17 cellular contexts compared by ENCODE assay signal in the genomic region with DNA sequence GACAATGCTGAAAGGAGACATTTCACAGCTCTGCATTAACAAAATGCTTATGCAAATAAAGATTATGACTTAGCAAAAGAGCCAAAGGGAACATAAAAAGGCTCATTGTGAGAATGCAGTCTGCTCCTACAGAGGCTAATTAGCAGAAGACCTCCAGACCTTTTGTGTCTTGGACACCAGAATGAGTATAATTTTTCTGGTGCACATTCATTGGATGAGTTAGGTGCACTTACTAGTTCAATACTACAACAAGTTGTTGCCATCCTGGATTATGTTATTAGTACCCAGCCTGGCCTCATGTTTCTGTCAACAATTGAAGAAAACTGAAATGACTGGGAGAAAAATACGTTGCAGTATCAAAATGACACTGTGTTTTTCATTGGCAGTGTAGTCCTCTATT.
A peak's percentile ranks its signal among the peaks of the same experiment; 100 is the strongest.
DNase-seq lines count a peak whose midpoint lies in the region; ATAC-seq and TF ChIP-seq lines count a peak whose summit lies in the region.
"Had no signal": no experiment of that assay in that cellular context is flagged by ENCODE, and none has a peak within 500 bp of the region (broad histone marks: within the 10 kb centered on the region; RNA-seq: fewer than 3 reads in every experiment).

No MANE protein-coding gene starts in this region.

- H3K9me3 Mint-ChIP-seq in MCF 10A (ENCODE audit: unreplicated experiment) (no peaks in the 10 kb centered on the region), neural progenitor cell (peaks cover 2% of the 10 kb centered on the region)

- BruUV-seq in mammary epithelial cell (replicated peaks; lab: Mats Ljungman, UMichigan): no TSS peak
- BruUV-seq in MCF 10A (replicated peaks; lab: Mats Ljungman, UMichigan): no TSS peak

- no peaks in the 10 kb centered on the region for H3K9me3 ChIP-seq in mammary epithelial cell (replicated peaks; ENCODE audit: insufficient read depth, low read length)
- no peaks in the 10 kb centered on the region for H3K9me3 ChIP-seq in neural progenitor cell (ENCODE audit: low read depth)
- H3K9me3 ChIP-seq: BLaER1 had no signal

- H3F3A ChIP-seq in neural progenitor cell (ENCODE audit: low read depth): no peaks in the 10 kb centered on the region

- H3K4me3 ChIP-seq in mammary epithelial cell (replicated peaks in 1 of 3; ENCODE audit: insufficient read depth in 1 of 3, low read depth in 2 of 3, low read length in 3 of 3) (no peak overlapping the region), neural progenitor cell (no peak overlapping the region)
- H3K4me3 ChIP-seq: BLaER1 had no signal

- DNase-seq in mammary epithelial cell: no peak
- DNase-seq in MCF 10A (ENCODE audit: unreplicated experiment): no peak
- peak; percentile 88 for DNase-seq in NCI-H526 treated with DMSO at 0.1 percent for 48 hours (lab: John Stamatoyannopoulos, UW)
- peak; percentile 3 for DNase-seq in neural progenitor cell (ENCODE audit: low spot score)
- no peak for DNase-seq in activated CD4-positive, alpha-beta T cell treated with anti-CD3 and anti-CD28 coated beads for 4 hours
- DNase-seq: CD4-positive, CD25-positive, alpha-beta regulatory T cell; CD8-positive, alpha-beta T cell; DMS 273 treated with DMSO at 0.1 percent for 48 hours; DMS79; GF-D8; H7 had no signal

- H3K4me3 Mint-ChIP-seq in MCF 10A (ENCODE audit: unreplicated experiment) (no peak overlapping the region), neural progenitor cell (no peak overlapping the region)
- H3K4me3 Mint-ChIP-seq: B cell; CD4-positive, CD25-positive, alpha-beta regulatory T cell; CD8-positive, alpha-beta T cell had no signal

- H3K36me3 ChIP-seq in mammary epithelial cell (ENCODE audit: insufficient read depth, low read length) (no peaks in the 10 kb centered on the region), neural progenitor cell (no peaks in the 10 kb centered on the region)
- H3K36me3 ChIP-seq: BLaER1 had no signal

- TF ChIP-seq CTCF in mammary epithelial cell (conservative IDR thresholded peaks at IDR 0.05 in 1 of 2, IDR thresholded peaks at IDR 0.05 in 1 of 2; ENCODE audit: extremely low read depth in 1 of 2, insufficient read depth in 1 of 2, low read depth in 1 of 2, low read length in 2 of 2) (no peak), MCF 10A (IDR thresholded peaks at IDR 0.05; ENCODE audit: unreplicated experiment) (no peak), neural progenitor cell (IDR thresholded peaks at IDR 0.05) (no peak)

- H2AFZ ChIP-seq in mammary epithelial cell (ENCODE audit: low read depth, low read length) (peak overlapping the region; percentile 26), neural progenitor cell (replicated peaks) (no peak overlapping the region)

- H3K4me1 Mint-ChIP-seq in MCF 10A (ENCODE audit: insufficient read depth, unreplicated experiment) (no peaks in the 10 kb centered on the region), neural progenitor cell (no peaks in the 10 kb centered on the region)
- H3K4me1 Mint-ChIP-seq: B cell; CD4-positive, CD25-positive, alpha-beta regulatory T cell had no signal

- no peaks in the 10 kb centered on the region for H4K20me1 ChIP-seq in mammary epithelial cell (ENCODE audit: insufficient read depth, low read length)
- H4K20me1 ChIP-seq in neural progenitor cell (ENCODE audit: low read depth): no peaks in the 10 kb centered on the region
- H4K20me1 ChIP-seq: BLaER1 had no signal

- no peaks in the 10 kb centered on the region for H3K27me3 ChIP-seq in mammary epithelial cell (ENCODE audit: insufficient read depth, low read length)
- H3K27me3 ChIP-seq in neural progenitor cell: no peaks in the 10 kb centered on the region
- H3K27me3 ChIP-seq: BLaER1 had no signal

- no peak overlapping the region for H3K9ac ChIP-seq in mammary epithelial cell (ENCODE audit: insufficient read depth, low read length)
- no peak overlapping the region for H3K9ac ChIP-seq in neural progenitor cell
- H3K9ac ChIP-seq: BLaER1 had no signal

- dilution Hi-C loops in mammary epithelial cell (cut with HindIII; ENCODE audit: low sequenced_read_pairs): no loop called here

- H3K27ac ChIP-seq in mammary epithelial cell (ENCODE audit: insufficient read depth, low read depth, low read length) (no peak overlapping the region), neural progenitor cell (no peak overlapping the region)
- H3K27ac ChIP-seq: 22Rv1, BLaER1, C4-2B had no signal

- no peak for ATAC-seq in GM21367 (IDR thresholded peaks at IDR 0.05; ENCODE audit: unreplicated experiment)
- ATAC-seq: CD8-positive, alpha-beta T cell; HCT116 had no signal

- H3K27me3 Mint-ChIP-seq in MCF 10A (ENCODE audit: insufficient read depth, unreplicated experiment): no peaks in the 10 kb centered on the region
- no peaks in the 10 kb centered on the region for H3K27me3 Mint-ChIP-seq in neural progenitor cell (ENCODE audit: insufficient read depth, low read depth)
- H3K27me3 Mint-ChIP-seq: B cell; CD4-positive, CD25-positive, alpha-beta regulatory T cell had no signal

- H3K4me2 ChIP-seq in mammary epithelial cell (ENCODE audit: insufficient read depth, low read depth, low read length) (no peak overlapping the region), neural progenitor cell (peak overlapping the region; percentile 40)
- H3K4me2 ChIP-seq: BLaER1 had no signal

- in situ Hi-C loops in mammary epithelial cell (cut with MboI; ENCODE audit: low sequenced_read_pairs in 2 of 2): no loop called here

- intact Hi-C loops in mammary epithelial cell (cut with micrococcal nuclease) (no loop called here), MCF 10A (cut with micrococcal nuclease) (no loop called here)

- WGBS in mammary epithelial cell (ENCODE audit: low coverage, missing lambda C conversion rate): 65% methylated on average over 1 of the region's 1 CpG

- H3K4me1 ChIP-seq in mammary epithelial cell (ENCODE audit: insufficient read depth, low read length): peaks cover 3% of the 10 kb centered on the region
- H3K4me1 ChIP-seq in neural progenitor cell: peaks cover 11% of the 10 kb centered on the region
- H3K4me1 ChIP-seq: BLaER1 had no signal

- H3K79me2 ChIP-seq in mammary epithelial cell (ENCODE audit: insufficient read depth, low read length) (no peaks in the 10 kb centered on the region), neural progenitor cell (ENCODE audit: low read depth) (no peaks in the 10 kb centered on the region)

- H3K27ac Mint-ChIP-seq in MCF 10A (ENCODE audit: low read depth, unreplicated experiment) (no peak overlapping the region), neural progenitor cell (no peak overlapping the region)
- H3K27ac Mint-ChIP-seq: B cell; CD4-positive, CD25-positive, alpha-beta regulatory T cell; CD8-positive, alpha-beta T cell had no signal

- no peaks in the 10 kb centered on the region for H3K36me3 Mint-ChIP-seq in MCF 10A (ENCODE audit: insufficient read depth, unreplicated experiment)
- H3K36me3 Mint-ChIP-seq in neural progenitor cell: no peaks in the 10 kb centered on the region
- H3K36me3 Mint-ChIP-seq: CD4-positive, CD25-positive, alpha-beta regulatory T cell; CD8-positive, alpha-beta T cell had no signal

- CTCF ChIA-PET in mammary epithelial cell (lab: Charles Lee; ENCODE audit: low non-redundant PET): no interaction called here
- CTCF ChIA-PET in MCF 10A (lab: Yijun Ruan, JAX): no interaction called here

- POLR2A ChIA-PET in MCF 10A (lab: Yijun Ruan, JAX): no interaction called here

Comparison
In these comparisons a context has a peak if more than half of its experiments do, and no peak if none do; other contexts are left out.
1. DNase-seq: peak in NCI-H526 treated with DMSO at 0.1 percent for 48 hours (single experiment) and neural progenitor cell (single experiment); none in mammary epithelial cell (single experiment), MCF 10A (single experiment) and activated CD4-positive, alpha-beta T cell treated with anti-CD3 and anti-CD28 coated beads for 4 hours (0 of 2).